In the genomic region with DNA sequence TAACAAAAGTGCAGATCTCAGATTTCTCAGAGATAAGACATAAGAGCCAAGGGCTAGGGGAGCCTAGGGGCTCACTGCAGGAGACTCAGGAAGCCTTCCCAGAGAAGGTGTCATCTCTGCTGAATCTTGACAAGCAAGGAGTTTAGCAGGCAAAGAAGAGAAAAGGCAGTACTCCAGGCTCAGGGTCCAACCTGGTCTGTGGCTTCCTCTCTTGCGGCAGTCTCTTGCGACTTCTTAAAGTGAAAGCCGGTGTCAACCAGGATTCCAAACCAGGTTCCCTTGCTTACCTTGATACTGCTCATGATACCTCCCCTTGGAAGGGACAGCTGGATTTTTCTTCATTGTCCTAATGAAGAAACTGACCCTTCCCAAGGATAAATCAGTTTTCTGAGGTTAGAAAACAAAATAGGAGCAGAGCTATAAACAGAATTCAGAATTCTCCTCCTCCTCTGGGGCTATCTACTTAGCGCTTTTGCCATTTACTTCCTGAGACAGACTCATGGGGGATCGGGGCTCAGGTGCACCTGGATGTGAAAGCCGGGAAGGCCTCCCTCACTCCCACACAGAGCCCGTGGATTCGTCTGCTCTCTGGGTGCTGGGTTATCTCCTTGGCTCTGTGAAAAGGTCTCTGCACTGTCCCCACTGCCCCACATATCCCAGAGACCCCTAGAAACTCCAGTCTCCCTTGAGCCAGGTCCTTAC, we compare ENCODE assay signal across 9 cellular contexts. TPM values are rescaled to one million over a fixed set of nuclear protein-coding genes. Genes with fewer than 3 reads are reported as not detected.
DNase-seq lines count a peak whose midpoint lies in the region; ATAC-seq and TF ChIP-seq lines count a peak whose summit lies in the region.
"Had no signal": no experiment of that assay in that cellular context is flagged by ENCODE, and none has a peak within 500 bp of the region (broad histone marks: within the 10 kb centered on the region; RNA-seq: fewer than 3 reads in every experiment).

No MANE protein-coding gene starts in this region.

- TF ChIP-seq CTCF in heart left ventricle (IDR thresholded peaks at IDR 0.05) = peak in 1 of 12 donors; percentile 2
- TF ChIP-seq CTCF in breast epithelium (IDR thresholded peaks at IDR 0.05) = no peak

- DNase-seq in heart left ventricle = no peak
- DNase-seq in Right ventricle myocardium inferior (ENCODE audit: missing footprints) = no peak
- DNase-seq in breast epithelium (ENCODE audit: low spot score in 2 of 2) = no peak
- DNase-seq in NAMALWA (ENCODE audit: low spot score) = no peak
- no peak for DNase-seq in occipital lobe (lab: John Stamatoyannopoulos, UW)

- H3K36me3 ChIP-seq in heart left ventricle = no peaks in the 10 kb centered on the region
- no peaks in the 10 kb centered on the region for H3K36me3 ChIP-seq in breast epithelium
- H3K36me3 ChIP-seq in muscle layer of duodenum (ENCODE audit: control insufficient read depth in 1 of 2, insufficient read depth in 2 of 2, low read length in 2 of 2) = no peaks in the 10 kb centered on the region
- H3K36me3 ChIP-seq in urinary bladder (ENCODE audit: insufficient read depth) = no peaks in the 10 kb centered on the region

- 84 to 86% (median 85%) methylated on average over 8 of the region's 8 CpGs for WGBS in heart left ventricle, 4 donors
- 88% methylated on average over 8 of the region's 8 CpGs for WGBS in urinary bladder

- H3K27ac ChIP-seq in heart left ventricle (peak overlapping the region in 7 of 12 donors; percentile 4 to 69 (median 56)), breast epithelium (peak overlapping the region; percentile 92 to 97), muscle layer of duodenum (ENCODE audit: low read length) (peak overlapping the region; percentile 86), urinary bladder (ENCODE audit: low read depth) (peak overlapping the region; percentile 83)

- H3K27me3 ChIP-seq in heart left ventricle = no peaks in the 10 kb centered on the region
- no peaks in the 10 kb centered on the region for H3K27me3 ChIP-seq in breast epithelium
- H3K27me3 ChIP-seq in muscle layer of duodenum (ENCODE audit: low read depth, low read length) = no peaks in the 10 kb centered on the region

- TF ChIP-seq POLR2A in heart left ventricle (IDR thresholded peaks at IDR 0.05) (no peak), breast epithelium (IDR thresholded peaks at IDR 0.05) (no peak)

- H3K4me3 ChIP-seq in heart left ventricle (no peak overlapping the region), breast epithelium (peak overlapping the region in 2 of 3 donors; percentile 53 to 65), muscle layer of duodenum (ENCODE audit: low read depth in 1 of 2, low read length in 2 of 2) (peak overlapping the region in 1 of 2 donors; percentile 21), urinary bladder (ENCODE audit: low read depth, low read length) (no peak overlapping the region)

- H3K4me1 ChIP-seq in heart left ventricle = peaks cover 0 to 60% (median 21%) of the 10 kb centered on the region in 12 donors
- H3K4me1 ChIP-seq in breast epithelium = peaks cover 24% of the 10 kb centered on the region in 2 donors
- H3K4me1 ChIP-seq in muscle layer of duodenum (ENCODE audit: control insufficient read depth in 1 of 2, insufficient read depth in 2 of 2, low read length in 2 of 2) = peaks cover 15 to 40% of the 10 kb centered on the region in 2 donors
- H3K4me1 ChIP-seq in urinary bladder (ENCODE audit: insufficient read depth) = peaks cover 2% of the 10 kb centered on the region

- intact Hi-C loops in heart left ventricle (cut with DNase I) = loop anchor here in 2 of 10 donors (5.0 kb wide), 1 partner anchor 40 kb away; no protein-coding TSS in a partner anchor
- intact Hi-C loops in Right ventricle myocardium inferior (cut with DNase I) = no loop called here
- intact Hi-C loops in breast epithelium (cut with DNase I; ENCODE audit: low total_unique reads) = no loop called here

- no peaks in the 10 kb centered on the region for H3K9me3 ChIP-seq in heart left ventricle
- H3K9me3 ChIP-seq in breast epithelium = no peaks in the 10 kb centered on the region
- H3K9me3 ChIP-seq in muscle layer of duodenum (ENCODE audit: control insufficient read depth in 1 of 2, low read length in 2 of 2) = no peaks in the 10 kb centered on the region

- no peak for ATAC-seq in heart left ventricle
- no peak for ATAC-seq in Right ventricle myocardium inferior
- ATAC-seq in GM21515 (IDR thresholded peaks at IDR 0.05; ENCODE audit: unreplicated experiment) = no peak

RNA-seq across cellular contexts. Expression of a gene that starts 1.8 kb away (rescaled TPM):
- total RNA-seq in heart left ventricle (1 to 10 TPM in 1 of 9 donors, under 1 TPM in 4, not detected in 4; 0.35 to 3.9 (median 0.55) TPM), Right ventricle myocardium inferior (0.46 TPM), breast epithelium (100 to 1,000 TPM in 1 of 3 donors, 10 to 100 TPM in 1, 1 to 10 TPM in 1; 1.3 to 175 (median 93.7) TPM), urinary bladder (5.7 TPM), occipital lobe (not detected)
- polyA plus RNA-seq in heart left ventricle (under 1 TPM; 0.11 to 0.15 TPM), urinary bladder (10.4 TPM)
- total RNA-seq: glomerular endothelial cell had no signal

RNA-seq across cellular contexts. Expression of a gene that starts 6.8 kb away (rescaled TPM):
- total RNA-seq in heart left ventricle (10 to 100 TPM; 16.0 to 83.4 (median 26.2) TPM), Right ventricle myocardium inferior (34.3 TPM), breast epithelium (100 to 1,000 TPM in 2 of 3 donors, 10 to 100 TPM in 1; 90.1 to 115 (median 108) TPM), urinary bladder (29.6 TPM), occipital lobe (1.9 TPM)
- polyA plus RNA-seq in heart left ventricle (10 to 100 TPM; 22.8 to 41.8 TPM), urinary bladder (126 TPM)

RNA-seq across cellular contexts. Expression of a gene that starts 35.2 kb away (rescaled TPM):
- total RNA-seq in heart left ventricle (100 to 1,000 TPM in 2 of 9 donors, 10 to 100 TPM in 7; 37.2 to 141 (median 54.2) TPM), Right ventricle myocardium inferior (59.8 TPM), breast epithelium (100 to 1,000 TPM; 232 to 256 (median 238) TPM), urinary bladder (56.1 TPM), occipital lobe (14.8 TPM)
- polyA plus RNA-seq in heart left ventricle (10 to 100 TPM; 23.7 to 91.8 TPM), urinary bladder (223 TPM)

Comparison
In these comparisons a context has a peak if more than half of its experiments do, and no peak if none do; other contexts are left out.
1. H3K4me3 ChIP-seq: peak in breast epithelium (2 of 3); none in heart left ventricle (0 of 12) and urinary bladder (single experiment).
2. Peak in every context shown above with its lines, with median percentiles within 50 percentile points of each other: H3K27ac ChIP-seq.